19 cellular contexts compared by ENCODE assay signal in genomic region chr15:51672100-51672731, GRCh38. TPM values are rescaled to one million over a fixed set of nuclear protein-coding genes. Genes with fewer than 3 reads are reported as not detected.
DNase-seq lines count a peak whose midpoint lies in the region; ATAC-seq, FAIRE-seq and TF ChIP-seq lines count a peak whose summit lies in the region.
"Had no signal": no experiment of that assay in that cellular context is flagged by ENCODE, and none has a peak within 500 bp of the region (broad histone marks: within the 10 kb centered on the region; RNA-seq: fewer than 3 reads in every experiment).

No MANE protein-coding gene starts in this region.

- TF ChIP-seq EP300 in K562 (IDR thresholded peaks at IDR 0.05; ENCODE audit: low read length), result peak; percentile 16; the same call in 1 of the 2 replicates

- peak in 1 of 2 experiments; percentile 11; a peak in 1 of 4 replicates for TF ChIP-seq RAD21 in K562 (CRISPR knock-in tag; conservative IDR thresholded peaks at IDR 0.05 in 1 of 2, IDR thresholded peaks at IDR 0.05 in 1 of 2)

- intact Hi-C loops in K562 (cut with micrococcal nuclease), result no loop called here

- peak; percentile 60 to 81 for DNase-seq in NCI-H524 (lab: John Stamatoyannopoulos, UW)
- DNase-seq in NCI-H524 treated with DMSO at 0.1 percent for 48 hours (lab: John Stamatoyannopoulos, UW), result no peak
- peak; percentile 41 for DNase-seq in NCI-H2227 (lab: John Stamatoyannopoulos, UW; ENCODE audit: unreplicated experiment)
- DNase-seq in K562 (ENCODE audit: extremely low read depth in 1 of 4, low spot score in 3 of 4), result peak; percentile 27 to 81 (median 54)
- DNase-seq in retina, result peak; percentile 41
- DNase-seq in NCI-H2029 treated with DMSO at 0.1 percent for 48 hours (lab: John Stamatoyannopoulos, UW), result no peak
- DNase-seq in erythroblast (lab: John Stamatoyannopoulos, UW), result no peak
- DNase-seq in OCI-M2 (lab: John Stamatoyannopoulos, UW; ENCODE audit: unreplicated experiment), result no peak
- DNase-seq: activated CD4-positive, alpha-beta T cell treated with anti-CD3 and anti-CD28 coated beads for 4 hours; CD4-positive, alpha-beta memory T cell; EL; MG63; NCI-H446; transverse colon had no signal

- CTCF ChIA-PET in K562 (lab: Yijun Ruan, JAX; ENCODE audit: low intra/inter-chr PET ratio), result no interaction called here

- 2% methylated on average over 8 of the region's 9 CpGs for WGBS in K562 (ENCODE audit: insufficient coverage, low coverage, missing lambda C conversion rate)

- no TSS peak for BruUV-seq in K562 (replicated peaks; lab: Mats Ljungman, UMichigan)

- H3K4me3 ChIP-seq in K562, result no peak overlapping the region
- H3K4me3 ChIP-seq: A549, MG63, transverse colon had no signal

- no peaks in the 10 kb centered on the region for H3K27me3 ChIP-seq in K562 (ENCODE audit: control insufficient read depth in 2 of 2, insufficient read depth in 2 of 2, low read length in 2 of 2)

- peak overlapping the region; percentile 72; the same call in 2 of the 3 replicates for H3K27ac ChIP-seq in K562 (ENCODE audit: extremely low read depth, low read depth, low read length)
- H3K27ac ChIP-seq: A549, transverse colon had no signal

- FAIRE-seq in K562 (lab: Jason Lieb, UNC), result no peak
- FAIRE-seq: H54 had no signal

- peak overlapping the region; percentile 45 to 84; a peak in 2 of 4 replicates for H3K9ac ChIP-seq in K562 (ENCODE audit: insufficient read depth in 1 of 2, low read depth in 2 of 2, low read length in 2 of 2)

- POLR2A ChIA-PET in K562 (lab: Yijun Ruan, JAX), result interaction anchor here (0.7 to 2.1 kb wide), 3 partner anchors 9 to 15 kb away, joined by 3 to 18 read pairs (median 3); partner anchors contain the start of gene SCG3

- TF ChIP-seq CTCF in K562 (IDR thresholded peaks at IDR 0.05 in 2 of 3, conservative IDR thresholded peaks at IDR 0.05 in 1 of 3; ENCODE audit: insufficient read depth in 2 of 3, low read depth in 1 of 3, low read length in 3 of 3), result no peak

- H3K36me3 ChIP-seq in K562 (ENCODE audit: control insufficient read depth, insufficient read depth, low read length), result no peaks in the 10 kb centered on the region
- H3K36me3 ChIP-seq: MG63, transverse colon had no signal

- peak; percentile 79 for ATAC-seq in K562
- ATAC-seq: A549; stimulated activated effector memory CD8-positive, alpha-beta T cell treated with anti-CD3 and anti-CD28 coated beads, Interleukin-12 subunit alpha, Interleukin-12 subunit beta, amount 100 ng/mL, for 72 hours had no signal

- H2AFZ ChIP-seq in K562 (ENCODE audit: low read depth, low read length), result peak overlapping the region; percentile 90

- in situ Hi-C loops in K562 (cut with MboI), result no loop called here

- peak overlapping the region; percentile 68 for H3K4me2 ChIP-seq in K562 (ENCODE audit: insufficient read depth, low read length)
- H3K4me2 ChIP-seq: A549 had no signal

- no peaks in the 10 kb centered on the region for H3K79me2 ChIP-seq in K562 (ENCODE audit: control insufficient read depth, insufficient read depth, low read length)

- no peaks in the 10 kb centered on the region for H3K9me3 ChIP-seq in K562 (replicated peaks; ENCODE audit: control insufficient read depth, insufficient read depth, low read depth, low read length)
- H3K9me3 ChIP-seq: A549, MG63, transverse colon had no signal

- H3K4me1 ChIP-seq in K562 (replicated peaks in 1 of 2; ENCODE audit: control insufficient read depth in 2 of 2, insufficient read depth in 2 of 2, low read length in 2 of 2), result peaks cover 24 to 38% of the 10 kb centered on the region in 2 experiments; a peak in 4 of 5 replicates
- H3K4me1 ChIP-seq: A549, transverse colon had no signal

- TF ChIP-seq POLR2A in K562 (conservative IDR thresholded peaks at IDR 0.05) (no peak), erythroblast (IDR thresholded peaks at IDR 0.05; ENCODE audit: low read length) (no peak)

- no peaks in the 10 kb centered on the region for H3K9me1 ChIP-seq in K562 (ENCODE audit: control insufficient read depth, insufficient read depth, low read length)

- H4K20me1 ChIP-seq in K562 (replicated peaks; ENCODE audit: control insufficient read depth, insufficient read depth, low read length), result no peaks in the 10 kb centered on the region

TF ChIP-seq in K562, 482 proteins besides CTCF, POLR2A, EP300 and RAD21 (continues in another document):
- TF ChIP-seq FIP1L1 (IDR thresholded peaks at IDR 0.05; ENCODE audit: low read depth, low read length, poor library complexity, severe bottlenecking), result no peak
- TF ChIP-seq AFF4 (CRISPR knock-in tag; IDR thresholded peaks at IDR 0.05), result no peak
- no peak for TF ChIP-seq ZNF740 (CRISPR knock-in tag; IDR thresholded peaks at IDR 0.05)
- TF ChIP-seq ZNF740 (tag; IDR thresholded peaks at IDR 0.05), result peak in 1 of 2 experiments; percentile 45; a peak in 1 of 4 replicates
- TF ChIP-seq MTA2 (IDR thresholded peaks at IDR 0.05; ENCODE audit: low read depth), result no peak
- no peak for TF ChIP-seq CREM (IDR thresholded peaks at IDR 0.05; ENCODE audit: low read depth)

RNA-seq across cellular contexts. Expression of gene SCG3, which starts 9.1 kb away (rescaled TPM):
- 8.5 and 27.4 TPM in 2 replicates for total RNA-seq in K562 (2011; cell fraction: chromatin; rRNA removed; ENCODE audit: low replicate concordance)
- total RNA-seq in K562 (2011; cell fraction: nucleolus; rRNA removed), result 9.9 and 11.3 TPM in 2 replicates
- total RNA-seq in K562 (2011; cell fraction: nucleoplasm; rRNA removed), result 19.9 and 30.9 TPM in 2 replicates
- total RNA-seq in K562 (2014; rRNA removed), result 14.9 and 17.4 TPM in 2 replicates
- 32.2 and 42.1 TPM in 2 replicates for total RNA-seq in K562 (2014; rRNA removed; fragmentation: Illumina TruSeq; extraction: Trizol)
- 41.5 and 43.8 TPM in 2 replicates for total RNA-seq in K562 (2015; rRNA removed; fragmentation: Illumina TruSeq; extraction: Trizol)
- 19.5 and 21.0 TPM in 2 replicates for total RNA-seq in K562 (2021)
- polyA plus RNA-seq in K562 (2011; rRNA removed), result 4.2 and 22.7 TPM in 2 replicates
- polyA plus RNA-seq in K562 (2011; cell fraction: cytosol; rRNA removed), result 2.1 and 3.3 TPM in 2 replicates
- 1.4 and 4.3 TPM in 2 replicates for polyA plus RNA-seq in K562 (2011; cell fraction: nucleus; rRNA removed)
- polyA plus RNA-seq in K562 (2012), result 22.5 and 23.7 TPM in 2 replicates
- polyA plus RNA-seq in K562 (2014; fragmentation: Illumina TruSeq; extraction: Trizol), result 23.3 and 28.5 TPM in 2 replicates
- 10 to 100 TPM; 13.0 to 17.8 TPM for polyA plus RNA-seq in K562 (2014; fragmentation: Nextera tagmentation; extraction: Ambion mirVana)
- 11.3 and 14.1 TPM in 2 replicates for polyA plus RNA-seq in K562 (2014; rRNA removed)
- 11.9 and 42.1 TPM in 2 replicates for polyA minus RNA-seq in K562 (2011; rRNA and poly(A)+ RNA removed)
- 4.8 and 22.5 TPM in 2 replicates for polyA minus RNA-seq in K562 (2011; cell fraction: cytosol; rRNA and poly(A)+ RNA removed)
- polyA minus RNA-seq in K562 (2011; cell fraction: nucleus; rRNA and poly(A)+ RNA removed), result 3.0 and 5.7 TPM in 2 replicates
- total RNA-seq: CD4-positive, alpha-beta memory T cell; osteocyte; T-helper 2 cell treated with Interferon-gamma antibody and Interleukin-4, amounts not matched to agents 100 ng/mL and 5 ng/mL, for 36 hours had no signal
- polyA plus RNA-seq: CD4-positive, alpha-beta memory T cell had no signal

RNA-seq across cellular contexts. Expression of gene DMXL2, which starts 49.6 kb away (rescaled TPM):
- 77.2 and 279 TPM in 2 replicates for total RNA-seq in K562 (2011; cell fraction: chromatin; rRNA removed; ENCODE audit: low replicate concordance)
- total RNA-seq in K562 (2011; cell fraction: nucleolus; rRNA removed), result 32.7 and 55.5 TPM in 2 replicates
- total RNA-seq in K562 (2011; cell fraction: nucleoplasm; rRNA removed), result 96.4 and 108 TPM in 2 replicates
- total RNA-seq in K562 (2014; rRNA removed) (19.1 and 21.4 TPM in 2 replicates), K562 (2014; rRNA removed; fragmentation: Illumina TruSeq; extraction: Trizol) (47.7 and 51.7 TPM in 2 replicates), K562 (2015; rRNA removed; fragmentation: Illumina TruSeq; extraction: Trizol) (46.6 and 52.6 TPM in 2 replicates), K562 (2021) (27.2 and 30.7 TPM in 2 replicates)
- polyA plus RNA-seq in K562 (2011; rRNA removed) (29.1 and 57.7 TPM in 2 replicates), K562 (2014; fragmentation: Illumina TruSeq; extraction: Trizol) (36.6 and 43.6 TPM in 2 replicates), K562 (2014; fragmentation: Nextera tagmentation; extraction: Ambion mirVana) (10 to 100 TPM in 1 of 2 experiments, 1 to 10 TPM in 1; 9.3 to 16.2 TPM), K562 (2014; rRNA removed) (25.2 and 26.8 TPM in 2 replicates)
- polyA plus RNA-seq in K562 (2011; cell fraction: cytosol; rRNA removed), result 10.3 and 11.5 TPM in 2 replicates
- 89.0 and 105 TPM in 2 replicates for polyA plus RNA-seq in K562 (2011; cell fraction: nucleus; rRNA removed)
- 33.2 and 71.4 TPM in 2 replicates for polyA plus RNA-seq in K562 (2012)
- 39.8 and 45.9 TPM in 2 replicates for polyA minus RNA-seq in K562 (2011; rRNA and poly(A)+ RNA removed)
- polyA minus RNA-seq in K562 (2011; cell fraction: cytosol; rRNA and poly(A)+ RNA removed), result 8.6 and 15.8 TPM in 2 replicates
- 45.1 and 48.7 TPM in 2 replicates for polyA minus RNA-seq in K562 (2011; cell fraction: nucleus; rRNA and poly(A)+ RNA removed)

Comparison
In these comparisons a context has a peak if more than half of its experiments do, and no peak if none do; other contexts are left out.
1. DNase-seq: peak in NCI-H524 (2 of 2), NCI-H2227 (single experiment), K562 (4 of 4) and retina (single experiment); none in NCI-H524 treated with DMSO at 0.1 percent for 48 hours (single experiment), NCI-H2029 treated with DMSO at 0.1 percent for 48 hours (single experiment), erythroblast (0 of 2) and OCI-M2 (single experiment).